Comparison of ENCODE assay signal across 16 cellular contexts in genomic region chr3:175186511-175186910, GRCh38.
"Had no signal": no experiment of that assay in that cellular context is flagged by ENCODE, and none has a peak within 500 bp of the region (broad histone marks: within the 10 kb centered on the region; RNA-seq: fewer than 3 reads in every experiment).

No MANE protein-coding gene starts in this region.

- H3K4me3 Mint-ChIP-seq: activated CD4-positive, alpha-beta T cell treated with anti-CD3 and anti-CD28 coated beads, Interleukin-2, amount 10 ng/mL, durations not matched to agents 7 days and 5 days; activated naive CD4-positive, alpha-beta T cell treated with anti-CD3 and anti-CD28 coated beads, Interleukin-2, amount 10 ng/mL, durations not matched to agents 7 days and 5 days; activated T-helper 17 cell treated with anti-CD3 and anti-CD28 coated beads, Interleukin-2, amount 50 U/mL, for 72 hours; neural crest cell had no signal

- H3K27ac ChIP-seq: adrenal gland, brain microvascular endothelial cell, dorsolateral prefrontal cortex, esophagus squamous epithelium, gastroesophageal sphincter, ovary, stomach, thoracic aorta had no signal

- H3K9me3 ChIP-seq: esophagus squamous epithelium, gastroesophageal sphincter, ovary, stomach, thoracic aorta had no signal

- DNase-seq: activated CD4-positive, alpha-beta T cell treated with anti-CD3 and anti-CD28 coated beads, Interleukin-2, amount 10 ng/mL, durations not matched to agents 7 days and 5 days; activated CD4-positive, CD25-positive, alpha-beta regulatory T cell; activated CD8-positive, alpha-beta memory T cell treated with anti-CD3 and anti-CD28 coated beads for 24 hours; activated naive CD4-positive, alpha-beta T cell treated with anti-CD3 and anti-CD28 coated beads, Interleukin-2, amount 10 ng/mL, durations not matched to agents 7 days and 5 days; adrenal gland; brain microvascular endothelial cell; dorsolateral prefrontal cortex; esophagus squamous epithelium; ovary; stimulated activated CD4-positive, alpha-beta T cell treated with anti-CD3 and anti-CD28 coated beads, Interleukin-4, amount 100 ng/mL, for 4 hours; stomach had no signal

- H3K27me3 Mint-ChIP-seq: activated CD4-positive, alpha-beta T cell treated with anti-CD3 and anti-CD28 coated beads, Interleukin-2, amount 10 ng/mL, durations not matched to agents 7 days and 5 days; activated naive CD4-positive, alpha-beta T cell treated with anti-CD3 and anti-CD28 coated beads, Interleukin-2, amount 10 ng/mL, durations not matched to agents 7 days and 5 days; activated T-helper 17 cell treated with anti-CD3 and anti-CD28 coated beads, Interleukin-2, amount 50 U/mL, for 72 hours had no signal

- H3K27me3 ChIP-seq: adrenal gland, brain microvascular endothelial cell, dorsolateral prefrontal cortex, esophagus squamous epithelium, gastroesophageal sphincter, ovary, stomach had no signal

- ATAC-seq: activated T-helper 17 cell treated with anti-CD3 and anti-CD28 coated beads, Interleukin-2, amount 50 U/mL, for 72 hours; gastroesophageal sphincter had no signal

- H3K4me1 ChIP-seq: adrenal gland, esophagus squamous epithelium, gastroesophageal sphincter, stomach had no signal

- H3K4me1 Mint-ChIP-seq: activated CD4-positive, alpha-beta T cell treated with anti-CD3 and anti-CD28 coated beads, Interleukin-2, amount 10 ng/mL, durations not matched to agents 7 days and 5 days; activated naive CD4-positive, alpha-beta T cell treated with anti-CD3 and anti-CD28 coated beads, Interleukin-2, amount 10 ng/mL, durations not matched to agents 7 days and 5 days; activated T-helper 17 cell treated with anti-CD3 and anti-CD28 coated beads, Interleukin-2, amount 50 U/mL, for 72 hours had no signal

- H3K4me3 ChIP-seq: adrenal gland, dorsolateral prefrontal cortex, esophagus squamous epithelium, gastroesophageal sphincter, ovary, stomach, thoracic aorta had no signal

- FAIRE-seq: endometrium had no signal

- H3K27ac Mint-ChIP-seq: activated CD4-positive, alpha-beta T cell treated with anti-CD3 and anti-CD28 coated beads, Interleukin-2, amount 10 ng/mL, durations not matched to agents 7 days and 5 days; activated naive CD4-positive, alpha-beta T cell treated with anti-CD3 and anti-CD28 coated beads, Interleukin-2, amount 10 ng/mL, durations not matched to agents 7 days and 5 days; activated T-helper 17 cell treated with anti-CD3 and anti-CD28 coated beads, Interleukin-2, amount 50 U/mL, for 72 hours had no signal

- H3K36me3 ChIP-seq: adrenal gland, brain microvascular endothelial cell, esophagus squamous epithelium, gastroesophageal sphincter, ovary, stomach, thoracic aorta had no signal

- H3K36me3 Mint-ChIP-seq: activated naive CD4-positive, alpha-beta T cell treated with anti-CD3 and anti-CD28 coated beads, Interleukin-2, amount 10 ng/mL, durations not matched to agents 7 days and 5 days had no signal
